18 cellular contexts compared by ENCODE assay signal in genomic region chr2:150100311-150100710, GRCh38.
DNase-seq lines count a peak whose midpoint lies in the region; ATAC-seq, FAIRE-seq and TF ChIP-seq lines count a peak whose summit lies in the region.
"Had no signal": no experiment of that assay in that cellular context is flagged by ENCODE, and none has a peak within 500 bp of the region (broad histone marks: within the 10 kb centered on the region; RNA-seq: fewer than 3 reads in every experiment).

No MANE protein-coding gene starts in this region.

- no peaks in the 10 kb centered on the region for H3K27me3 Mint-ChIP-seq in neural progenitor cell (ENCODE audit: insufficient read depth, low read depth)
- H3K27me3 Mint-ChIP-seq: B cell; CD4-positive, CD25-positive, alpha-beta regulatory T cell; CD8-positive, alpha-beta memory T cell had no signal

- no peak overlapping the region for H3K4me3 Mint-ChIP-seq in neural progenitor cell
- H3K4me3 Mint-ChIP-seq: B cell; CD4-positive, CD25-positive, alpha-beta regulatory T cell; CD8-positive, alpha-beta memory T cell had no signal

- H3K36me3 ChIP-seq in neural progenitor cell (no peaks in the 10 kb centered on the region), heart left ventricle (no peaks in the 10 kb centered on the region)
- H3K36me3 ChIP-seq: BLaER1 treated with 17β-estradiol and CSF1 and Interleukin-3, amounts not matched to agents 10 nM and 100 nM; HAP-1 had no signal

- H3K27ac Mint-ChIP-seq in neural progenitor cell, result no peak overlapping the region
- H3K27ac Mint-ChIP-seq: B cell; CD4-positive, CD25-positive, alpha-beta regulatory T cell; CD8-positive, alpha-beta memory T cell had no signal

- intact Hi-C loops in heart left ventricle (cut with DNase I), result no loop called here

- peaks cover 5% of the 10 kb centered on the region for H3F3A ChIP-seq in neural progenitor cell (ENCODE audit: low read depth)

- H3K36me3 Mint-ChIP-seq in neural progenitor cell, result no peaks in the 10 kb centered on the region
- H3K36me3 Mint-ChIP-seq: CD4-positive, CD25-positive, alpha-beta regulatory T cell; CD8-positive, alpha-beta memory T cell had no signal

- 92 to 100% (median 96%) methylated on average over 3 of the region's 3 CpGs for WGBS in heart left ventricle, 4 donors

- peak overlapping the region; percentile 65 for H3K27ac ChIP-seq in 22Rv1
- peak overlapping the region; percentile 19 for H3K27ac ChIP-seq in neural progenitor cell
- H3K27ac ChIP-seq in heart left ventricle, result no peak overlapping the region
- H3K27ac ChIP-seq: BLaER1 treated with 17β-estradiol and CSF1 and Interleukin-3, amounts not matched to agents 10 nM and 100 nM had no signal

- H3K4me2 ChIP-seq in neural progenitor cell, result peak overlapping the region; percentile 21
- H3K4me2 ChIP-seq: BLaER1 treated with 17β-estradiol and CSF1 and Interleukin-3, amounts not matched to agents 10 nM and 100 nM had no signal

- peaks cover 5% of the 10 kb centered on the region for H3K9me3 Mint-ChIP-seq in neural progenitor cell

- no peak for ATAC-seq in heart left ventricle

- no peak for FAIRE-seq in GM12892 (lab: Jason Lieb, UNC)

- DNase-seq in DMS79 treated with DMSO at 0.1 percent for 48 hours (lab: John Stamatoyannopoulos, UW), result peak; percentile 95
- peak; percentile 43 for DNase-seq in astrocyte of the hippocampus (ENCODE audit: low read depth, low spot score)
- DNase-seq in neural progenitor cell (ENCODE audit: low spot score), result peak; percentile 50
- no peak for DNase-seq in NCI-H446 (lab: John Stamatoyannopoulos, UW)
- no peak for DNase-seq in heart left ventricle
- DNase-seq in SIG-M5 treated with dmso at 0.1 percent for 504 hours (lab: John Stamatoyannopoulos, UW; ENCODE audit: unreplicated experiment), result no peak
- DNase-seq in GM12892 (ENCODE audit: insufficient read length), result no peak
- DNase-seq: 8988T; CD4-positive, CD25-positive, alpha-beta regulatory T cell; CD8-positive, alpha-beta memory T cell; COR-L47; DMS 273 treated with DMSO at 0.1 percent for 48 hours; DMS53; GDM1 had no signal

- no peak overlapping the region for H3K9ac ChIP-seq in neural progenitor cell
- H3K9ac ChIP-seq: BLaER1 treated with 17β-estradiol and CSF1 and Interleukin-3, amounts not matched to agents 10 nM and 100 nM had no signal

- no peaks in the 10 kb centered on the region for H3K79me2 ChIP-seq in neural progenitor cell (ENCODE audit: low read depth)

- H4K20me1 ChIP-seq in neural progenitor cell (ENCODE audit: low read depth), result no peaks in the 10 kb centered on the region
- H4K20me1 ChIP-seq: BLaER1 treated with 17β-estradiol and CSF1 and Interleukin-3, amounts not matched to agents 10 nM and 100 nM had no signal

- H3K4me3 ChIP-seq in neural progenitor cell (no peak overlapping the region), heart left ventricle (no peak overlapping the region)
- H3K4me3 ChIP-seq: BLaER1 treated with 17β-estradiol and CSF1 and Interleukin-3, amounts not matched to agents 10 nM and 100 nM; HAP-1 had no signal

- H3K9me3 ChIP-seq in neural progenitor cell (ENCODE audit: low read depth) (no peaks in the 10 kb centered on the region), heart left ventricle (no peaks in the 10 kb centered on the region)
- H3K9me3 ChIP-seq: HAP-1 had no signal

- TF ChIP-seq CTCF in 22Rv1 (IDR thresholded peaks at IDR 0.05), result no peak
- TF ChIP-seq CTCF in neural progenitor cell (IDR thresholded peaks at IDR 0.05), result no peak
- TF ChIP-seq CTCF in heart left ventricle (IDR thresholded peaks at IDR 0.05), result no peak

- H3K4me1 Mint-ChIP-seq in neural progenitor cell, result peaks cover 4% of the 10 kb centered on the region
- H3K4me1 Mint-ChIP-seq: B cell; CD4-positive, CD25-positive, alpha-beta regulatory T cell; CD8-positive, alpha-beta memory T cell had no signal

- H3K4me1 ChIP-seq in neural progenitor cell (peaks cover 20% of the 10 kb centered on the region), heart left ventricle (peaks cover 0 to 16% (median 2%) of the 10 kb centered on the region in 12 donors)

- TF ChIP-seq POLR2A in heart left ventricle (IDR thresholded peaks at IDR 0.05), result no peak
- TF ChIP-seq POLR2A in GM12892 (IDR thresholded peaks at IDR 0.05; ENCODE audit: low read depth, low read length), result no peak

- no peak overlapping the region for H2AFZ ChIP-seq in neural progenitor cell (replicated peaks)

- H3K27me3 ChIP-seq in neural progenitor cell, result no peaks in the 10 kb centered on the region
- no peaks in the 10 kb centered on the region for H3K27me3 ChIP-seq in heart left ventricle
- H3K27me3 ChIP-seq: BLaER1 treated with 17β-estradiol and CSF1 and Interleukin-3, amounts not matched to agents 10 nM and 100 nM had no signal

Comparison
In these comparisons a context has a peak if more than half of its experiments do, and no peak if none do; other contexts are left out.
1. H3K27ac ChIP-seq: peak in 22Rv1 (single experiment) and neural progenitor cell (single experiment); none in heart left ventricle (0 of 12).
2. DNase-seq: peak in DMS79 treated with DMSO at 0.1 percent for 48 hours (single experiment), astrocyte of the hippocampus (single experiment) and neural progenitor cell (single experiment); none in NCI-H446 (0 of 2), heart left ventricle (0 of 5), SIG-M5 treated with dmso at 0.1 percent for 504 hours (single experiment) and GM12892 (single experiment).